Comparison of ENCODE assay signal across 19 cellular contexts in the genomic region with DNA sequence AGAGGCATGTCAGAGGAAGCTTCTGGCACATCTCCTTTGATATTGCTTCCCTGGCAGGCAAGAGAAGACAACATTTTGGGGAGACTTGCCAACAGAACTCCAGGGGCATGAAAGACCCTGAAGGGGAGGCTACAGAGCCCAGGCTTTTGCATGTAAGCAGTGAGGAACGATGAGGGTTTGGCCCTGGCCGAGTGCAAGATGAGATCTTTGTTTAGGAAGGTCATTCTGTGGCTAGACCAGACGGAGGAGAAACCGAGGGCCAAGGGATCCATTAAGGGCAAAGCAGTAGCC. TPM values are rescaled to one million over a fixed set of nuclear protein-coding genes. Genes with fewer than 3 reads are reported as not detected.
DNase-seq lines count a peak whose midpoint lies in the region; ATAC-seq, FAIRE-seq and TF ChIP-seq lines count a peak whose summit lies in the region.
"Had no signal": no experiment of that assay in that cellular context is flagged by ENCODE, and none has a peak within 500 bp of the region (broad histone marks: within the 10 kb centered on the region; RNA-seq: fewer than 3 reads in every experiment).

No MANE protein-coding gene starts in this region.

- POLR2A ChIA-PET in WTC11 (lab: Charles Lee): no interaction called here

- H3K4me1 ChIP-seq in keratinocyte (ENCODE audit: control insufficient read depth, extremely low read depth, insufficient read depth, low read length) (peaks cover 63% of the 10 kb centered on the region), sigmoid colon (peaks cover 0 to 90% (median 75%) of the 10 kb centered on the region in 4 donors)

- peak overlapping the region; percentile 74 for H3K4me2 ChIP-seq in keratinocyte (ENCODE audit: control insufficient read depth, extremely low read depth, insufficient read depth, low read depth, low read length)

- TF ChIP-seq CTCF in CD14-positive monocyte (IDR thresholded peaks at IDR 0.05) (no peak), WTC11 (IDR thresholded peaks at IDR 0.05) (no peak), keratinocyte (optimal IDR thresholded peaks at IDR 0.05 in 1 of 3, IDR thresholded peaks at IDR 0.05 in 1 of 3, conservative IDR thresholded peaks at IDR 0.05 in 1 of 3; ENCODE audit: extremely low read depth in 1 of 3, insufficient read depth in 2 of 3, low read length in 3 of 3) (no peak), sigmoid colon (IDR thresholded peaks at IDR 0.05) (no peak)

- no peaks in the 10 kb centered on the region for H3K9me1 ChIP-seq in keratinocyte (ENCODE audit: control insufficient read depth, extremely low read depth, insufficient read depth, low read length)

- no peaks in the 10 kb centered on the region for H4K20me1 ChIP-seq in keratinocyte (ENCODE audit: control insufficient read depth, extremely low read depth, insufficient read depth, low read length)

- H3K27ac Mint-ChIP-seq in CD14-positive monocyte (peak overlapping the region; percentile 90 to 98 (median 94)), WTC11 (peak overlapping the region; percentile 80)
- H3K27ac Mint-ChIP-seq: IgD-negative memory B cell; stimulated activated effector memory CD8-positive, alpha-beta T cell treated with anti-CD3 and anti-CD28 coated beads, Interleukin-12 subunit alpha, Interleukin-12 subunit beta, amount 100 ng/mL, for 72 hours had no signal

- H3K9me3 ChIP-seq in keratinocyte (ENCODE audit: control insufficient read depth, low read depth, low read length) (no peaks in the 10 kb centered on the region), sigmoid colon (no peaks in the 10 kb centered on the region)
- H3K9me3 ChIP-seq: Peyer's patch had no signal

- H3K9ac ChIP-seq in keratinocyte (ENCODE audit: control insufficient read depth, extremely low read depth, insufficient read depth, low read length): peak overlapping the region; percentile 86

- H3K79me2 ChIP-seq in keratinocyte (ENCODE audit: control insufficient read depth, insufficient read depth, low read length): peaks cover 26% of the 10 kb centered on the region

- no peak for TF ChIP-seq POLR2A in sigmoid colon (IDR thresholded peaks at IDR 0.05)

- intact Hi-C loops in CD14-positive monocyte (cut with micrococcal nuclease) (loop anchor here (10.0 kb wide), 2 partner anchors 54 to 104 kb away; no protein-coding TSS in a partner anchor), sigmoid colon (cut with DNase I) (loop anchor here (5.0 kb wide), 1 partner anchor 101 kb away; no protein-coding TSS in a partner anchor)

- no peaks in the 10 kb centered on the region for H3K36me3 ChIP-seq in keratinocyte (ENCODE audit: control insufficient read depth in 2 of 2, extremely low read depth in 1 of 2, insufficient read depth in 2 of 2, low read length in 2 of 2)
- H3K36me3 ChIP-seq in sigmoid colon: peaks cover 0 to 5% (median under 1%) of the 10 kb centered on the region in 4 donors
- H3K36me3 ChIP-seq: Peyer's patch had no signal

- H3K4me3 Mint-ChIP-seq in CD14-positive monocyte (peak overlapping the region in 1 of 2 donors; percentile 65), WTC11 (no peak overlapping the region)
- H3K4me3 Mint-ChIP-seq: IgD-negative memory B cell; neural crest cell; stimulated activated effector memory CD8-positive, alpha-beta T cell treated with anti-CD3 and anti-CD28 coated beads, Interleukin-12 subunit alpha, Interleukin-12 subunit beta, amount 100 ng/mL, for 72 hours had no signal

- CTCF ChIA-PET in WTC11 (lab: Charles Lee): no interaction called here

- peaks cover 47% of the 10 kb centered on the region for H3K4me1 Mint-ChIP-seq in CD14-positive monocyte
- peaks cover 55% of the 10 kb centered on the region for H3K4me1 Mint-ChIP-seq in WTC11

- no peak for ATAC-seq in WTC11
- ATAC-seq: stimulated activated effector memory CD8-positive, alpha-beta T cell treated with anti-CD3 and anti-CD28 coated beads, Interleukin-12 subunit alpha, Interleukin-12 subunit beta, amount 100 ng/mL, for 72 hours had no signal

- peak overlapping the region; percentile 95 for H3K27ac ChIP-seq in keratinocyte (ENCODE audit: control insufficient read depth, insufficient read depth, low read length)
- H3K27ac ChIP-seq in sigmoid colon: peak overlapping the region; percentile 78 to 90 (median 88)

- H3K27me3 ChIP-seq in keratinocyte (ENCODE audit: control insufficient read depth, extremely low read depth, insufficient read depth, low read length) (no peaks in the 10 kb centered on the region), sigmoid colon (no peaks in the 10 kb centered on the region)
- H3K27me3 ChIP-seq: Peyer's patch had no signal

- TF ChIP-seq EP300 in sigmoid colon (IDR thresholded peaks at IDR 0.05): no peak

- 39 to 82% methylated on average over 4 of the region's 4 CpGs for WGBS in sigmoid colon, 2 donors

- H3K9me3 Mint-ChIP-seq in CD14-positive monocyte (no peaks in the 10 kb centered on the region), WTC11 (no peaks in the 10 kb centered on the region)
- H3K9me3 Mint-ChIP-seq: IgD-negative memory B cell; neural crest cell; stimulated activated effector memory CD8-positive, alpha-beta T cell treated with anti-CD3 and anti-CD28 coated beads, Interleukin-12 subunit alpha, Interleukin-12 subunit beta, amount 100 ng/mL, for 72 hours had no signal

- H3K36me3 Mint-ChIP-seq in CD14-positive monocyte: peaks cover 25 to 30% of the 10 kb centered on the region in 2 donors
- peaks cover 3% of the 10 kb centered on the region for H3K36me3 Mint-ChIP-seq in WTC11
- H3K36me3 Mint-ChIP-seq: stimulated activated effector memory CD8-positive, alpha-beta T cell treated with anti-CD3 and anti-CD28 coated beads, Interleukin-12 subunit alpha, Interleukin-12 subunit beta, amount 100 ng/mL, for 72 hours had no signal

- H3K4me3 ChIP-seq in keratinocyte (ENCODE audit: control insufficient read depth in 2 of 3, extremely low read depth in 1 of 3, insufficient read depth in 2 of 3, low read depth in 1 of 3, low read length in 3 of 3) (peak overlapping the region in 1 of 3 experiments; percentile 7), sigmoid colon (peak overlapping the region; percentile 9 to 50 (median 25))

- no peak for FAIRE-seq in keratinocyte (lab: Jason Lieb, UNC)
- FAIRE-seq: astrocyte, GM12892, small intestine had no signal

- H3K27me3 Mint-ChIP-seq in CD14-positive monocyte (ENCODE audit: low read depth in 3 of 3) (no peaks in the 10 kb centered on the region), WTC11 (ENCODE audit: low read depth) (no peaks in the 10 kb centered on the region)
- H3K27me3 Mint-ChIP-seq: IgD-negative memory B cell had no signal

- H2AFZ ChIP-seq in keratinocyte (ENCODE audit: control insufficient read depth, low read length): no peak overlapping the region

- no peak for DNase-seq in CD14-positive monocyte (ENCODE audit: low spot score)
- DNase-seq in WTC11 (ENCODE audit: low spot score): no peak
- no peak for DNase-seq in keratinocyte (ENCODE audit: low read depth, low spot score)
- DNase-seq in sigmoid colon: no peak
- no peak for DNase-seq in nucleus accumbens (lab: John Stamatoyannopoulos, UW)
- DNase-seq in activated CD8-positive, alpha-beta memory T cell treated with anti-CD3 and anti-CD28 coated beads for 24 hours: no peak
- DNase-seq in AML-193 (lab: John Stamatoyannopoulos, UW): no peak
- DNase-seq in GM03348 (ENCODE audit: low spot score): no peak
- DNase-seq: activated gamma-delta T cell, NCI-H2107, NCI-H748 treated with DMSO at 0.1 percent for 48 hours, Peyer's patch, SW 1271 had no signal

- dilution Hi-C loops in keratinocyte (cut with MboI; ENCODE audit: extremely low pct_ligation_motif_present, low sequenced_read_pairs): no loop called here

TF ChIP-seq in WTC11, 78 proteins besides CTCF, POLR2A, EP300 and RAD21 (continues in another document):
- TF ChIP-seq ZBTB21 (CRISPR knock-in tag; IDR thresholded peaks at IDR 0.05; ENCODE audit: borderline replicate concordance): no peak
- TF ChIP-seq CREB1 (CRISPR knock-in tag; IDR thresholded peaks at IDR 0.05): no peak
- TF ChIP-seq NFATC4 (CRISPR knock-in tag; IDR thresholded peaks at IDR 0.05): no peak
- TF ChIP-seq, protein P1, sequence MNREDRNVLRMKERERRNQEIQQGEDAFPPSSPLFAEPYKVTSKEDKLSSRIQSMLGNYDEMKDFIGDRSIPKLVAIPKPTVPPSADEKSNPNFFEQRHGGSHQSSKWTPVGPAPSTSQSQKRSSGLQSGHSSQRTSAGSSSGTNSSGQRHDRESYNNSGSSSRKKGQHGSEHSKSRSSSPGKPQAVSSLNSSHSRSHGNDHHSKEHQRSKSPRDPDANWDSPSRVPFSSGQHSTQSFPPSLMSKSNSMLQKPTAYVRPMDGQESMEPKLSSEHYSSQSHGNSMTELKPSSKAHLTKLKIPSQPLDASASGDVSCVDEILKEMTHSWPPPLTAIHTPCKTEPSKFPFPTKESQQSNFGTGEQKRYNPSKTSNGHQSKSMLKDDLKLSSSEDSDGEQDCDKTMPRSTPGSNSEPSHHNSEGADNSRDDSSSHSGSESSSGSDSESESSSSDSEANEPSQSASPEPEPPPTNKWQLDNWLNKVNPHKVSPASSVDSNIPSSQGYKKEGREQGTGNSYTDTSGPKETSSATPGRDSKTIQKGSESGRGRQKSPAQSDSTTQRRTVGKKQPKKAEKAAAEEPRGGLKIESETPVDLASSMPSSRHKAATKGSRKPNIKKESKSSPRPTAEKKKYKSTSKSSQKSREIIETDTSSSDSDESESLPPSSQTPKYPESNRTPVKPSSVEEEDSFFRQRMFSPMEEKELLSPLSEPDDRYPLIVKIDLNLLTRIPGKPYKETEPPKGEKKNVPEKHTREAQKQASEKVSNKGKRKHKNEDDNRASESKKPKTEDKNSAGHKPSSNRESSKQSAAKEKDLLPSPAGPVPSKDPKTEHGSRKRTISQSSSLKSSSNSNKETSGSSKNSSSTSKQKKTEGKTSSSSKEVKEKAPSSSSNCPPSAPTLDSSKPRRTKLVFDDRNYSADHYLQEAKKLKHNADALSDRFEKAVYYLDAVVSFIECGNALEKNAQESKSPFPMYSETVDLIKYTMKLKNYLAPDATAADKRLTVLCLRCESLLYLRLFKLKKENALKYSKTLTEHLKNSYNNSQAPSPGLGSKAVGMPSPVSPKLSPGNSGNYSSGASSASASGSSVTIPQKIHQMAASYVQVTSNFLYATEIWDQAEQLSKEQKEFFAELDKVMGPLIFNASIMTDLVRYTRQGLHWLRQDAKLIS (CRISPR knock-in tag; IDR thresholded peaks at IDR 0.05; ENCODE audit: borderline replicate concordance): no peak

RNA-seq across cellular contexts. Expression of a gene that starts 3.8 kb away (rescaled TPM):
- polyA plus RNA-seq in CD14-positive monocyte: 1 to 10 TPM; 2.1 to 5.8 TPM
- 27.1 to 28.7 TPM (median 28.0 TPM) in 3 replicates for total RNA-seq in WTC11 (2021)
- polyA plus RNA-seq in keratinocyte: 12.0 to 24.0 TPM (median 16.2 TPM) in 3 replicates
- 54.2 TPM for polyA plus RNA-seq in keratinocyte (2011; ENCODE audit: low read depth)
- 14.1 and 14.5 TPM in 2 replicates for polyA plus RNA-seq in keratinocyte (2011; cell fraction: cytosol; rRNA removed)
- polyA plus RNA-seq in keratinocyte (2011; cell fraction: nucleus; rRNA removed): 54.5 and 61.4 TPM in 2 replicates
- 21.1 and 27.6 TPM in 2 replicates for polyA plus RNA-seq in keratinocyte (2012; ENCODE audit: low replicate concordance)
- polyA minus RNA-seq in keratinocyte: 23.1 to 93.4 TPM (median 35.1 TPM) in 3 replicates
- 29.7 TPM for polyA minus RNA-seq in keratinocyte (2011; cell fraction: cytosol; rRNA and poly(A)+ RNA removed)
- polyA minus RNA-seq in keratinocyte (2011; cell fraction: nucleus; rRNA and poly(A)+ RNA removed): 54.7 and 104 TPM in 2 replicates
- total RNA-seq in sigmoid colon: 1,000 to 10,000 TPM in 1 of 4 donors, 100 to 1,000 TPM in 3; 637 to 1,443 (median 763) TPM
- polyA plus RNA-seq in sigmoid colon: 10 to 100 TPM in 2 of 3 donors, 1 to 10 TPM in 1; 8.3 to 42.5 (median 10.8) TPM
